1 cellular context compared by ENCODE assay signal in genomic region chr5:8034852-8035251, GRCh38.
TF ChIP-seq lines count a peak whose summit lies in the region.

No MANE protein-coding gene starts in this region.

TF ChIP-seq in GM23338, 12 proteins besides CTCF, POLR2A, EP300 and RAD21 (continued from another document):
- TF ChIP-seq, protein P1, sequence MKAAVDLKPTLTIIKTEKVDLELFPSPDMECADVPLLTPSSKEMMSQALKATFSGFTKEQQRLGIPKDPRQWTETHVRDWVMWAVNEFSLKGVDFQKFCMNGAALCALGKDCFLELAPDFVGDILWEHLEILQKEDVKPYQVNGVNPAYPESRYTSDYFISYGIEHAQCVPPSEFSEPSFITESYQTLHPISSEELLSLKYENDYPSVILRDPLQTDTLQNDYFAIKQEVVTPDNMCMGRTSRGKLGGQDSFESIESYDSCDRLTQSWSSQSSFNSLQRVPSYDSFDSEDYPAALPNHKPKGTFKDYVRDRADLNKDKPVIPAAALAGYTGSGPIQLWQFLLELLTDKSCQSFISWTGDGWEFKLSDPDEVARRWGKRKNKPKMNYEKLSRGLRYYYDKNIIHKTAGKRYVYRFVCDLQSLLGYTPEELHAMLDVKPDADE (IDR thresholded peaks at IDR 0.05), result no peak
TF ChIP-seq in GM23338: peak in this region for 0.
